ENCODE assay signal across 14 cellular contexts in genomic region chr2:98773169-98773568, GRCh38. TPM values are rescaled to one million over a fixed set of nuclear protein-coding genes. Genes with fewer than 3 reads are reported as not detected.
DNase-seq lines count a peak whose midpoint lies in the region; ATAC-seq lines count a peak whose summit lies in the region.
"Had no signal": no experiment of that assay in that cellular context is flagged by ENCODE, and none has a peak within 500 bp of the region (broad histone marks: within the 10 kb centered on the region; RNA-seq: fewer than 3 reads in every experiment).

No MANE protein-coding gene starts in this region.

- DNase-seq in CD4-positive, alpha-beta memory T cell, result no peak
- no peak for DNase-seq in activated naive CD4-positive, alpha-beta T cell treated with anti-CD3 and anti-CD28 coated beads, Interleukin-2, amount 50 U/mL, for 72 hours (ENCODE audit: low spot score in 2 of 2)
- no peak for DNase-seq in naive thymus-derived CD8-positive, alpha-beta T cell
- no peak for DNase-seq in amygdala (lab: John Stamatoyannopoulos, UW)
- DNase-seq: activated CD4-positive, alpha-beta T cell treated with anti-CD3 and anti-CD28 coated beads, Interleukin-2, amount 50 U/mL, for 1 hour; activated gamma-delta T cell; DMS153; HCEC 1CT; NCI-H187; SHP77 treated with DMSO at 0.1 percent for 48 hours had no signal

- H3K4me1 ChIP-seq in BLaER1, result peaks cover 94% of the 10 kb centered on the region
- H3K4me1 ChIP-seq in CD4-positive, alpha-beta memory T cell (ENCODE audit: insufficient read depth, low read length), result peaks cover 68% of the 10 kb centered on the region

- H3K36me3 ChIP-seq in BLaER1, result no peaks in the 10 kb centered on the region
- no peaks in the 10 kb centered on the region for H3K36me3 ChIP-seq in CD4-positive, alpha-beta memory T cell (ENCODE audit: insufficient read depth, low read length)

- peak overlapping the region; percentile 89 to 100 (median 98) for H3K27ac Mint-ChIP-seq in CD4-positive, alpha-beta memory T cell
- peak overlapping the region; percentile 39 to 91 for H3K27ac Mint-ChIP-seq in activated naive CD4-positive, alpha-beta T cell treated with anti-CD3 and anti-CD28 coated beads, Interleukin-2, amount 50 U/mL, for 72 hours
- H3K27ac Mint-ChIP-seq in naive thymus-derived CD8-positive, alpha-beta T cell, result peak overlapping the region; percentile 96 to 100 (median 98)

- no peaks in the 10 kb centered on the region for H3K27me3 Mint-ChIP-seq in CD4-positive, alpha-beta memory T cell
- H3K27me3 Mint-ChIP-seq in naive thymus-derived CD8-positive, alpha-beta T cell, result no peaks in the 10 kb centered on the region

- H3K9me3 Mint-ChIP-seq in CD4-positive, alpha-beta memory T cell, result peaks cover 0 to 3% (median 0%) of the 10 kb centered on the region in 8 donors
- H3K9me3 Mint-ChIP-seq in activated naive CD4-positive, alpha-beta T cell treated with anti-CD3 and anti-CD28 coated beads, Interleukin-2, amount 50 U/mL, for 72 hours, result no peaks in the 10 kb centered on the region
- H3K9me3 Mint-ChIP-seq in naive thymus-derived CD8-positive, alpha-beta T cell, result no peaks in the 10 kb centered on the region

- H3K27me3 ChIP-seq in BLaER1, result no peaks in the 10 kb centered on the region
- no peaks in the 10 kb centered on the region for H3K27me3 ChIP-seq in CD4-positive, alpha-beta memory T cell (ENCODE audit: insufficient read depth, low read length)
- H3K27me3 ChIP-seq: dorsolateral prefrontal cortex had no signal

- H3K4me1 Mint-ChIP-seq in CD4-positive, alpha-beta memory T cell, result peaks cover 54 to 89% (median 65%) of the 10 kb centered on the region in 4 donors
- H3K4me1 Mint-ChIP-seq in naive thymus-derived CD8-positive, alpha-beta T cell, result peaks cover 48 to 75% (median 63%) of the 10 kb centered on the region in 4 donors

- no peaks in the 10 kb centered on the region for H3K9me3 ChIP-seq in BLaER1
- H3K9me3 ChIP-seq in CD4-positive, alpha-beta memory T cell (ENCODE audit: control insufficient read depth in 1 of 2, low read length in 2 of 2), result no peaks in the 10 kb centered on the region

- peak overlapping the region; percentile 42; the same call in 1 of the 2 replicates for H3K9ac ChIP-seq in BLaER1

- H3K4me3 ChIP-seq in BLaER1, result no peak overlapping the region
- peak overlapping the region in 1 of 2 donors; percentile 57 for H3K4me3 ChIP-seq in CD4-positive, alpha-beta memory T cell (ENCODE audit: low read length in 2 of 2)

- H3K27ac ChIP-seq in BLaER1, result peak overlapping the region; percentile 71
- H3K27ac ChIP-seq in CD4-positive, alpha-beta memory T cell (ENCODE audit: low read depth, low read length), result peak overlapping the region; percentile 63

- H3K4me3 Mint-ChIP-seq in CD4-positive, alpha-beta memory T cell, result peak overlapping the region; percentile 5 to 99 (median 94)
- peak overlapping the region; percentile 82 to 96 (median 93) for H3K4me3 Mint-ChIP-seq in naive thymus-derived CD8-positive, alpha-beta T cell

- intact Hi-C loops in CD4-positive, alpha-beta memory T cell (cut with micrococcal nuclease), result loop anchor here (5.0 kb wide), 2 partner anchors 34 to 294 kb away; no protein-coding TSS in a partner anchor

- no peak for ATAC-seq in activated naive CD4-positive, alpha-beta T cell treated with anti-CD3 and anti-CD28 coated beads, Interleukin-2, amount 50 U/mL, for 72 hours
- ATAC-seq in naive thymus-derived CD8-positive, alpha-beta T cell, result no peak
- ATAC-seq in GM18520 (IDR thresholded peaks at IDR 0.05; ENCODE audit: unreplicated experiment) (no peak), HG03521 (IDR thresholded peaks at IDR 0.05; ENCODE audit: unreplicated experiment) (no peak)

- peaks cover 0 to 9% of the 10 kb centered on the region in 2 donors for H3K36me3 Mint-ChIP-seq in CD4-positive, alpha-beta memory T cell
- H3K36me3 Mint-ChIP-seq in activated naive CD4-positive, alpha-beta T cell treated with anti-CD3 and anti-CD28 coated beads, Interleukin-2, amount 50 U/mL, for 72 hours, result peaks cover 0 to 26% of the 10 kb centered on the region in 2 donors
- no peaks in the 10 kb centered on the region for H3K36me3 Mint-ChIP-seq in naive thymus-derived CD8-positive, alpha-beta T cell

- H3K4me2 ChIP-seq in BLaER1, result peak overlapping the region; percentile 83

- no peaks in the 10 kb centered on the region for H4K20me1 ChIP-seq in BLaER1

- POLR2A ChIA-PET in CD4-positive, alpha-beta memory T cell (lab: Charles Lee; ENCODE audit: partially characterized antibody), result interaction anchor here (1.0 to 13.3 kb wide), 6 partner anchors 9 to 113 kb away, joined by 3 to 565 read pairs (median 107); partner anchors contain the start of gene MGAT4A
- POLR2A ChIA-PET in naive thymus-derived CD8-positive, alpha-beta T cell (lab: Charles Lee), result interaction anchor here (0.9 to 11.1 kb wide), 9 partner anchors 8 to 117 kb away, joined by 3 to 360 read pairs (median 12); partner anchors contain the start of gene MGAT4A

- CTCF ChIA-PET in CD4-positive, alpha-beta memory T cell (lab: Charles Lee; ENCODE audit: partially characterized antibody), result interaction anchor here (0.6 to 4.8 kb wide), 6 partner anchors 34 to 124 kb away, joined by 3 to 51 read pairs (median 5); partner anchors contain the start of gene MGAT4A

RNA-seq across cellular contexts. Expression of gene MGAT4A, which starts 42.2 kb away (rescaled TPM):
- total RNA-seq in CD4-positive, alpha-beta memory T cell, result 100 to 1,000 TPM; 256 to 270 TPM
- polyA plus RNA-seq in CD4-positive, alpha-beta memory T cell, result 100 to 1,000 TPM; 223 to 336 TPM
- 10 to 100 TPM; 59.1 to 95.6 TPM for total RNA-seq in activated naive CD4-positive, alpha-beta T cell treated with anti-CD3 and anti-CD28 coated beads, Interleukin-2, amount 50 U/mL, for 72 hours
- 100 to 1,000 TPM; 291 to 295 TPM for total RNA-seq in naive thymus-derived CD8-positive, alpha-beta T cell
- 100 to 1,000 TPM; 285 to 350 (median 310) TPM for polyA plus RNA-seq in naive thymus-derived CD8-positive, alpha-beta T cell
